Comparison of ENCODE assay signal across 1 cellular context in genomic region chr17:75456417-75457046, GRCh38.
TF ChIP-seq lines count a peak whose summit lies in the region.

TSS of gene TMEM94 (plus strand) at chr17:75456635. CDS start at chr17:75471906, 15,271 bp downstream.

TF ChIP-seq in SK-N-SH, 30 proteins besides CTCF, POLR2A, EP300 and RAD21 (continued from another document):
- TF ChIP-seq MAX (IDR thresholded peaks at IDR 0.05; ENCODE audit: low read depth) (peak; percentile 77; the same call in 1 of the 2 replicates), GATA2 (CRISPR knock-in tag; IDR thresholded peaks at IDR 0.05) (no peak), ELF1 (IDR thresholded peaks at IDR 0.05) (peak; percentile 100), POLR2AphosphoS5 (IDR thresholded peaks at IDR 0.05; ENCODE audit: low read depth, low read length) (peak; percentile 50), SIN3A (IDR thresholded peaks at IDR 0.05; ENCODE audit: borderline replicate concordance, low read depth, low read length) (peak; percentile 73; the same call in 1 of the 2 replicates), RFX5 (IDR thresholded peaks at IDR 0.05; ENCODE audit: low read length) (0 out of 2 replicates have a peak, but pooled peaks have one; percentile 48), USF2 (IDR thresholded peaks at IDR 0.05; ENCODE audit: borderline replicate concordance, low read depth, low read length) (no peak), USF1 (IDR thresholded peaks at IDR 0.05; ENCODE audit: borderline replicate concordance, low read depth) (no peak), FOXM1 (IDR thresholded peaks at IDR 0.05; ENCODE audit: low read depth) (no peak), CHD2 (IDR thresholded peaks at IDR 0.05; ENCODE audit: low read length, partially characterized antibody) (peak; percentile 97), SMC3 (IDR thresholded peaks at IDR 0.05; ENCODE audit: low read depth, low read length) (peak; percentile 4; the same call in 1 of the 2 replicates), JUND (IDR thresholded peaks at IDR 0.05) (no peak), TEAD4 (IDR thresholded peaks at IDR 0.05; ENCODE audit: borderline replicate concordance, insufficient read depth) (no peak)
